ENCODE assay signal across 8 cellular contexts in the genomic region with DNA sequence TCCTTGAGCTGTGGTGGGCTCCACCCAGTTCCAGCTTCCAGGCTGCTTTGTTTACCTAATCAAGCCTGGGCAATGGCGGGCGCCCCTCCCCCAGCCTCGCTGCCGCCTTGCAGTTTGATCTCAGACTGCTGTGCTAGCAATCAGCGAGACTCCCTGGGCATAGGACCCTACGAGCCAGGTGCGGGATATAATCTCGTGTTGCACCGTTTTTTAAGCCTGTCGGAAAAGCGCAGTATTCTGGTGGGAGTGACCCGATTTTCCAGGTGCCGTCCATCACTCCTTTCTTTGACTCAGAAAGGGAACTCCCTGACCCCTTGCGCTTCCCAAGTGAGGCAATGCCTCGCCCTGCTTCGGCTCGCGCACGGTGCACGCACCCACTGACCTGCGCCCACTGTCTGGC.
A peak's percentile ranks its signal among the peaks of the same experiment; 100 is the strongest.
DNase-seq lines count a peak whose midpoint lies in the region; ATAC-seq and TF ChIP-seq lines count a peak whose summit lies in the region.
"Not testable (repeated sequence)": the region's sequence is repeated elsewhere in the genome, so short reads cannot be mapped to it uniquely, and the experiment has no call there.

No MANE protein-coding gene starts in this region.

- BruUV-seq in Caco-2 (replicated peaks; lab: Mats Ljungman, UMichigan) = not testable (repeated sequence)

- H3K36me3 ChIP-seq in Caco-2 (ENCODE audit: control insufficient read depth, insufficient read depth, low read length); H7 (replicated peaks; ENCODE audit: control insufficient read depth, insufficient read depth, low read length); iPS-18a (ENCODE audit: control insufficient read depth, low read depth, low read length): not testable (repeated sequence)

- H3K4me1 ChIP-seq in Caco-2; iPS-18a (ENCODE audit: control insufficient read depth, low read depth, low read length): not testable (repeated sequence)

- H3K4me3 Mint-ChIP-seq in Caco-2 (ENCODE audit: unreplicated experiment) = peak overlapping the region; percentile 58
- peak overlapping the region; percentile 75 for H3K4me3 Mint-ChIP-seq in WTC11
- H3K4me3 Mint-ChIP-seq in osteocyte (ENCODE audit: unreplicated experiment) = peak overlapping the region; percentile 14

- intact Hi-C loops in Caco-2 (cut with micrococcal nuclease; ENCODE audit: unreplicated experiment) = not testable (repeated sequence)

- POLR2A ChIA-PET in Caco-2 (lab: Charles Lee); WTC11 (lab: Charles Lee): not testable (repeated sequence)

- DNase-seq in Caco-2 (peak; percentile 26), NCI-H1105 (lab: John Stamatoyannopoulos, UW) (peak; percentile 18), NCI-H2171 treated with DMSO at 0.1 percent for 48 hours (lab: John Stamatoyannopoulos, UW) (peak; percentile 8), NCI-H82 (lab: John Stamatoyannopoulos, UW) (peak; percentile 28), WTC11 (ENCODE audit: low spot score) (peak; percentile 30)
- not testable (repeated sequence) for DNase-seq in H7; osteocyte (ENCODE audit: extremely low spot score, unreplicated experiment)

- H3K27ac Mint-ChIP-seq in Caco-2 (ENCODE audit: unreplicated experiment); osteocyte (ENCODE audit: unreplicated experiment): not testable (repeated sequence)
- 0 out of 2 replicates have a peak overlapping the region, but pooled peaks have one; percentile 49 for H3K27ac Mint-ChIP-seq in WTC11

- not testable (repeated sequence) for H3K27ac ChIP-seq in iPS-18a (ENCODE audit: low read length)

- not testable (repeated sequence) for H3K9me3 ChIP-seq in Caco-2; iPS-18a (ENCODE audit: control insufficient read depth, low read depth, low read length)

- H3K27me3 Mint-ChIP-seq in Caco-2 (ENCODE audit: insufficient read depth, unreplicated experiment); WTC11 (ENCODE audit: low read depth); osteocyte (ENCODE audit: unreplicated experiment): not testable (repeated sequence)

- H3K9ac ChIP-seq in iPS-18a (ENCODE audit: low read length) = peak overlapping the region; percentile 42

- H3K4me3 ChIP-seq in Caco-2 (ENCODE audit: low read depth, low read length) (peak overlapping the region; percentile 46), H7 (ENCODE audit: insufficient read depth, low read depth, low read length) (peak overlapping the region; percentile 34), iPS-18a (ENCODE audit: low read length) (peak overlapping the region; percentile 51)

- TF ChIP-seq CTCF in Caco-2 (IDR thresholded peaks at IDR 0.05; ENCODE audit: insufficient read depth in 1 of 2, low read depth in 1 of 2, low read length in 1 of 2, severe bottlenecking in 1 of 2, unreplicated experiment in 1 of 2); WTC11 (IDR thresholded peaks at IDR 0.05); osteocyte (IDR thresholded peaks at IDR 0.05): not testable (repeated sequence)

- not testable (repeated sequence) for H3K9me3 Mint-ChIP-seq in Caco-2 (ENCODE audit: unreplicated experiment); WTC11; osteocyte (ENCODE audit: unreplicated experiment)

- not testable (repeated sequence) for H3K36me3 Mint-ChIP-seq in Caco-2 (ENCODE audit: insufficient read depth, unreplicated experiment); WTC11; osteocyte (ENCODE audit: unreplicated experiment)

- CTCF ChIA-PET in Caco-2 (lab: Charles Lee); WTC11 (lab: Charles Lee): not testable (repeated sequence)

- H3K27me3 ChIP-seq in Caco-2 (replicated peaks; ENCODE audit: control insufficient read depth, insufficient read depth, low read length); H7 (ENCODE audit: control insufficient read depth, insufficient read depth, low read length); iPS-18a (ENCODE audit: control insufficient read depth, insufficient read depth, low read length): not testable (repeated sequence)

- not testable (repeated sequence) for H3K4me1 Mint-ChIP-seq in Caco-2 (ENCODE audit: low read depth, unreplicated experiment); WTC11; osteocyte (ENCODE audit: unreplicated experiment)

- not testable (repeated sequence) for ATAC-seq in WTC11

TF ChIP-seq in WTC11, 78 proteins besides CTCF, POLR2A, EP300 and RAD21:
- 0 out of 2 replicates have a peak, but pooled peaks have one; percentile 16 for TF ChIP-seq MAX (CRISPR knock-in tag; IDR thresholded peaks at IDR 0.05)

Comparison
In these comparisons a context has a peak if more than half of its experiments do, and no peak if none do; other contexts are left out.
1. H3K4me3 Mint-ChIP-seq: peak in every context shown above with its lines; median percentile 75 in WTC11; 58 in Caco-2; 14 in osteocyte.